Comparison of ENCODE assay signal across 1 cellular context in the genomic region with DNA sequence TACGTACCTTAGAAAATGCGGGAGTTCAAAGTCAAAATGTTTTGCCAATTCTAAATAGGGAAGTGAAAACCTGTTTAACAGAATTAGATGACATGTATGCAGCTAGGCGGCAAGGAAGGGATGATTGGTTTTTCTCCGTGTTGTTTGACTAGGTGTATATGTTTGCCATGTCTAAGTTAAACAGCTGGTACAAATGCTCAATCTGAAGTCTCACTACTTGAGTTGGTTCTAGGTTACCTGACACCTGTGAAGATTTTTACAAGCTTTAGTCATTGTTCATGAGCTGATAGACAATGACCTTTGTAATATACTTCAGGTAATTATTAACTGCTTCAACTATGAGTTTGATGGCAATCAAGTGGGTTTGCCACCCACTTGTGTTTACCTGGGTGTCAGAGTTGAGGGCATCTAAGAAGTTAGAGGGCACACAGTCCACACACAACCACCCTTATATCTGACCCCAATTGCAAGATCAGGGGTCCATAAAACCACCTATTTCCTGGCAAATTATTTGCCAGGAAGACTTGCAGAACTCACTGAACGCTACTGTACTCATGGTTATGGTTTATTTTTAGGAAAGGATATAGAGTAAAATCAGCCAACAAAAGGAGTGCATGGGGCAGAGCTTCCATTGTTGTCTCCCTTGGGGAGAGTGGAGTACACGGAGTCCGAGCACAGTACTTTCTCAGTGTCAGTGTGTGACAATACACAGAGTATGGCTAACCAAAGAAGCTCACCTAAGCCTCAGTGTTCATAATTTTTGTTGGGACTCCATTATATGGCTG.
TF ChIP-seq lines count a peak whose summit lies in the region.

No MANE protein-coding gene starts in this region.

TF ChIP-seq in HepG2, 621 proteins besides CTCF, POLR2A, EP300 and RAD21 (continued from another document and continues in another):
- TF ChIP-seq MAZ (IDR thresholded peaks at IDR 0.05; ENCODE audit: borderline replicate concordance, low read depth, low read length), result no peak
- TF ChIP-seq MAZ (CRISPR knock-in tag; IDR thresholded peaks at IDR 0.05; ENCODE audit: low read depth), result no peak
- TF ChIP-seq, protein P1, sequence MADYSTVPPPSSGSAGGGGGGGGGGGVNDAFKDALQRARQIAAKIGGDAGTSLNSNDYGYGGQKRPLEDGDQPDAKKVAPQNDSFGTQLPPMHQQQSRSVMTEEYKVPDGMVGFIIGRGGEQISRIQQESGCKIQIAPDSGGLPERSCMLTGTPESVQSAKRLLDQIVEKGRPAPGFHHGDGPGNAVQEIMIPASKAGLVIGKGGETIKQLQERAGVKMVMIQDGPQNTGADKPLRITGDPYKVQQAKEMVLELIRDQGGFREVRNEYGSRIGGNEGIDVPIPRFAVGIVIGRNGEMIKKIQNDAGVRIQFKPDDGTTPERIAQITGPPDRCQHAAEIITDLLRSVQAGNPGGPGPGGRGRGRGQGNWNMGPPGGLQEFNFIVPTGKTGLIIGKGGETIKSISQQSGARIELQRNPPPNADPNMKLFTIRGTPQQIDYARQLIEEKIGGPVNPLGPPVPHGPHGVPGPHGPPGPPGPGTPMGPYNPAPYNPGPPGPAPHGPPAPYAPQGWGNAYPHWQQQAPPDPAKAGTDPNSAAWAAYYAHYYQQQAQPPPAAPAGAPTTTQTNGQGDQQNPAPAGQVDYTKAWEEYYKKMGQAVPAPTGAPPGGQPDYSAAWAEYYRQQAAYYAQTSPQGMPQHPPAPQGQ (CRISPR knock-in tag; IDR thresholded peaks at IDR 0.05; ENCODE audit: borderline replicate concordance), result no peak
- TF ChIP-seq, protein P2, sequence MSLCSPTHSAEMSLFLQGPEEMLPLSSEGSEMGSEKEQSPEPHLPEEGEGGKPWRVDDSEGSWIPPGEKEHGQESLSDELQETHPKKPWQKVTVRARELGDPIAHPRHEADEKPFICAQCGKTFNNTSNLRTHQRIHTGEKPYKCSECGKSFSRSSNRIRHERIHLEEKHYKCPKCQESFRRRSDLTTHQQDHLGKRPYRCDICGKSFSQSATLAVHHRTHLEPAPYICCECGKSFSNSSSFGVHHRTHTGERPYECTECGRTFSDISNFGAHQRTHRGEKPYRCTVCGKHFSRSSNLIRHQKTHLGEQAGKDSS (CRISPR knock-in tag; IDR thresholded peaks at IDR 0.05; ENCODE audit: borderline replicate concordance, low read depth), result no peak
- no peak for TF ChIP-seq ZNF569 (CRISPR knock-in tag; IDR thresholded peaks at IDR 0.05; ENCODE audit: borderline replicate concordance)
- TF ChIP-seq MEIS1 (CRISPR knock-in tag; IDR thresholded peaks at IDR 0.05; ENCODE audit: borderline replicate concordance), result peak; percentile 21; the same call in 1 of the 2 replicates
- peak; percentile 48; the same call in 1 of the 2 replicates for TF ChIP-seq HMG20A (CRISPR knock-in tag; IDR thresholded peaks at IDR 0.05; ENCODE audit: borderline replicate concordance)
- no peak for TF ChIP-seq YY1 (IDR thresholded peaks at IDR 0.05; ENCODE audit: insufficient read depth, insufficient replicate concordance, low read depth, low read length)
- TF ChIP-seq, protein P3, sequence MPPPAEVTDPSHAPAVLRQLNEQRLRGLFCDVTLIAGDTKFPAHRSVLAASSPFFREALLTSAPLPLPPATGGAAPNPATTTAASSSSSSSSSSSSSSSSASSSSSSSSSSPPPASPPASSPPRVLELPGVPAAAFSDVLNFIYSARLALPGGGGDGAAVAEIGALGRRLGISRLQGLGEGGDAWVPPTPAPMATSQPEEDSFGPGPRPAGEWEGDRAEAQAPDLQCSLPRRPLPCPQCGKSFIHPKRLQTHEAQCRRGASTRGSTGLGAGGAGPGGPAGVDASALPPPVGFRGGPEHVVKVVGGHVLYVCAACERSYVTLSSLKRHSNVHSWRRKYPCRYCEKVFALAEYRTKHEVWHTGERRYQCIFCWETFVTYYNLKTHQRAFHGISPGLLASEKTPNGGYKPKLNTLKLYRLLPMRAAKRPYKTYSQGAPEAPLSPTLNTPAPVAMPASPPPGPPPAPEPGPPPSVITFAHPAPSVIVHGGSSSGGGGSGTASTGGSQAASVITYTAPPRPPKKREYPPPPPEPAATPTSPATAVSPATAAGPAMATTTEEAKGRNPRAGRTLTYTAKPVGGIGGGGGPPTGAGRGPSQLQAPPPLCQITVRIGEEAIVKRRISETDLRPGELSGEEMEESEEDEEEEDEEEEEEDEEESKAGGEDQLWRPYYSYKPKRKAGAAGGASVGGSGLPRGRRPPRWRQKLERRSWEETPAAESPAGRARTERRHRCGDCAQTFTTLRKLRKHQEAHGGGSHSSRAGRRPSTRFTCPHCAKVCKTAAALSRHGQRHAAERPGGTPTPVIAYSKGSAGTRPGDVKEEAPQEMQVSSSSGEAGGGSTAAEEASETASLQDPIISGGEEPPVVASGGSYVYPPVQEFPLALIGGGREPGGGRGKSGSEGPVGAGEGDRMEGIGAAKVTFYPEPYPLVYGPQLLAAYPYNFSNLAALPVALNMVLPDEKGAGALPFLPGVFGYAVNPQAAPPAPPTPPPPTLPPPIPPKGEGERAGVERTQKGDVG (CRISPR knock-in tag; IDR thresholded peaks at IDR 0.05; ENCODE audit: borderline replicate concordance), result no peak
- TF ChIP-seq JARID2 (CRISPR knock-in tag; IDR thresholded peaks at IDR 0.05; ENCODE audit: insufficient replicate concordance), result no peak
- TF ChIP-seq ZNF484 (CRISPR knock-in tag; IDR thresholded peaks at IDR 0.05; ENCODE audit: borderline replicate concordance, low read depth), result no peak
- 0 out of 2 replicates have a peak, but pooled peaks have one; percentile 20 for TF ChIP-seq HOXA3 (CRISPR knock-in tag; IDR thresholded peaks at IDR 0.05)
- peak; percentile 26; the same call in 1 of the 2 replicates for TF ChIP-seq NCOR1 (IDR thresholded peaks at IDR 0.05; ENCODE audit: borderline replicate concordance, low read length)
- no peak for TF ChIP-seq CREB1 (IDR thresholded peaks at IDR 0.05)
- peak; percentile 59; the same call in 1 of the 2 replicates for TF ChIP-seq CREB1 (CRISPR knock-in tag; IDR thresholded peaks at IDR 0.05)
- TF ChIP-seq, protein P4, sequence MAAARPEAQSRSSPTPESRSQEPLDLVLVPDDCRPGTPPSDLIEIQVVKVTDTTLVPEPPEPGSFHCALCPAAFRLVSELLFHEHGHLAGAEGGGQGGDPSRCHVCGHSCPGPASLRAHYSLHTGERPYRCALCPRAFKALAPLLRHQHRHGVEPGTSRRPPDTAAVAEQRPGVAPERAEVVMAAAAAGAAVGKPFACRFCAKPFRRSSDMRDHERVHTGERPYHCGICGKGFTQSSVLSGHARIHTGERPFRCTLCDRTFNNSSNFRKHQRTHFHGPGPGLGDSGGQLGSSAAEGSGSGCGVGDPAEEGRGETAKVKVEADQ (CRISPR knock-in tag; IDR thresholded peaks at IDR 0.05; ENCODE audit: borderline replicate concordance), result no peak
- TF ChIP-seq, protein P5, sequence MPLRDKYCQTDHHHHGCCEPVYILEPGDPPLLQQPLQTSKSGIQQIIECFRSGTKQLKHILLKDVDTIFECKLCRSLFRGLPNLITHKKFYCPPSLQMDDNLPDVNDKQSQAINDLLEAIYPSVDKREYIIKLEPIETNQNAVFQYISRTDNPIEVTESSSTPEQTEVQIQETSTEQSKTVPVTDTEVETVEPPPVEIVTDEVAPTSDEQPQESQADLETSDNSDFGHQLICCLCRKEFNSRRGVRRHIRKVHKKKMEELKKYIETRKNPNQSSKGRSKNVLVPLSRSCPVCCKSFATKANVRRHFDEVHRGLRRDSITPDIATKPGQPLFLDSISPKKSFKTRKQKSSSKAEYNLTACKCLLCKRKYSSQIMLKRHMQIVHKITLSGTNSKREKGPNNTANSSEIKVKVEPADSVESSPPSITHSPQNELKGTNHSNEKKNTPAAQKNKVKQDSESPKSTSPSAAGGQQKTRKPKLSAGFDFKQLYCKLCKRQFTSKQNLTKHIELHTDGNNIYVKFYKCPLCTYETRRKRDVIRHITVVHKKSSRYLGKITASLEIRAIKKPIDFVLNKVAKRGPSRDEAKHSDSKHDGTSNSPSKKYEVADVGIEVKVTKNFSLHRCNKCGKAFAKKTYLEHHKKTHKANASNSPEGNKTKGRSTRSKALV (CRISPR knock-in tag; IDR thresholded peaks at IDR 0.05), result no peak
- TF ChIP-seq, protein P6, sequence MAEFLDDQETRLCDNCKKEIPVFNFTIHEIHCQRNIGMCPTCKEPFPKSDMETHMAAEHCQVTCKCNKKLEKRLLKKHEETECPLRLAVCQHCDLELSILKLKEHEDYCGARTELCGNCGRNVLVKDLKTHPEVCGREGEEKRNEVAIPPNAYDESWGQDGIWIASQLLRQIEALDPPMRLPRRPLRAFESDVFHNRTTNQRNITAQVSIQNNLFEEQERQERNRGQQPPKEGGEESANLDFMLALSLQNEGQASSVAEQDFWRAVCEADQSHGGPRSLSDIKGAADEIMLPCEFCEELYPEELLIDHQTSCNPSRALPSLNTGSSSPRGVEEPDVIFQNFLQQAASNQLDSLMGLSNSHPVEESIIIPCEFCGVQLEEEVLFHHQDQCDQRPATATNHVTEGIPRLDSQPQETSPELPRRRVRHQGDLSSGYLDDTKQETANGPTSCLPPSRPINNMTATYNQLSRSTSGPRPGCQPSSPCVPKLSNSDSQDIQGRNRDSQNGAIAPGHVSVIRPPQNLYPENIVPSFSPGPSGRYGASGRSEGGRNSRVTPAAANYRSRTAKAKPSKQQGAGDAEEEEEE (CRISPR knock-in tag; IDR thresholded peaks at IDR 0.05; ENCODE audit: borderline replicate concordance), result no peak
- no peak for TF ChIP-seq TARDBP (CRISPR knock-in tag; IDR thresholded peaks at IDR 0.05)
- no peak for TF ChIP-seq DNMT3B (CRISPR knock-in tag; conservative IDR thresholded peaks at IDR 0.05)
- TF ChIP-seq, protein P7, sequence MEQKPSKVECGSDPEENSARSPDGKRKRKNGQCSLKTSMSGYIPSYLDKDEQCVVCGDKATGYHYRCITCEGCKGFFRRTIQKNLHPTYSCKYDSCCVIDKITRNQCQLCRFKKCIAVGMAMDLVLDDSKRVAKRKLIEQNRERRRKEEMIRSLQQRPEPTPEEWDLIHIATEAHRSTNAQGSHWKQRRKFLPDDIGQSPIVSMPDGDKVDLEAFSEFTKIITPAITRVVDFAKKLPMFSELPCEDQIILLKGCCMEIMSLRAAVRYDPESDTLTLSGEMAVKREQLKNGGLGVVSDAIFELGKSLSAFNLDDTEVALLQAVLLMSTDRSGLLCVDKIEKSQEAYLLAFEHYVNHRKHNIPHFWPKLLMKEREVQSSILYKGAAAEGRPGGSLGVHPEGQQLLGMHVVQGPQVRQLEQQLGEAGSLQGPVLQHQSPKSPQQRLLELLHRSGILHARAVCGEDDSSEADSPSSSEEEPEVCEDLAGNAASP (CRISPR knock-in tag; IDR thresholded peaks at IDR 0.05; ENCODE audit: borderline replicate concordance), result peak; percentile 32; the same call in 1 of the 2 replicates
- TF ChIP-seq CBX1 (IDR thresholded peaks at IDR 0.05; ENCODE audit: low read depth), result no peak
- TF ChIP-seq TCF7 (IDR thresholded peaks at IDR 0.05; ENCODE audit: low read depth), result peak; percentile 46
- no peak for TF ChIP-seq ARNTL (CRISPR knock-in tag; IDR thresholded peaks at IDR 0.05)
- TF ChIP-seq, protein P8, sequence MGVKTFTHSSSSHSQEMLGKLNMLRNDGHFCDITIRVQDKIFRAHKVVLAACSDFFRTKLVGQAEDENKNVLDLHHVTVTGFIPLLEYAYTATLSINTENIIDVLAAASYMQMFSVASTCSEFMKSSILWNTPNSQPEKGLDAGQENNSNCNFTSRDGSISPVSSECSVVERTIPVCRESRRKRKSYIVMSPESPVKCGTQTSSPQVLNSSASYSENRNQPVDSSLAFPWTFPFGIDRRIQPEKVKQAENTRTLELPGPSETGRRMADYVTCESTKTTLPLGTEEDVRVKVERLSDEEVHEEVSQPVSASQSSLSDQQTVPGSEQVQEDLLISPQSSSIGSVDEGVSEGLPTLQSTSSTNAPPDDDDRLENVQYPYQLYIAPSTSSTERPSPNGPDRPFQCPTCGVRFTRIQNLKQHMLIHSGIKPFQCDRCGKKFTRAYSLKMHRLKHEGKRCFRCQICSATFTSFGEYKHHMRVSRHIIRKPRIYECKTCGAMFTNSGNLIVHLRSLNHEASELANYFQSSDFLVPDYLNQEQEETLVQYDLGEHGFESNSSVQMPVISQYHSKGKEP (CRISPR knock-in tag; IDR thresholded peaks at IDR 0.05), result no peak
- TF ChIP-seq, protein P9, sequence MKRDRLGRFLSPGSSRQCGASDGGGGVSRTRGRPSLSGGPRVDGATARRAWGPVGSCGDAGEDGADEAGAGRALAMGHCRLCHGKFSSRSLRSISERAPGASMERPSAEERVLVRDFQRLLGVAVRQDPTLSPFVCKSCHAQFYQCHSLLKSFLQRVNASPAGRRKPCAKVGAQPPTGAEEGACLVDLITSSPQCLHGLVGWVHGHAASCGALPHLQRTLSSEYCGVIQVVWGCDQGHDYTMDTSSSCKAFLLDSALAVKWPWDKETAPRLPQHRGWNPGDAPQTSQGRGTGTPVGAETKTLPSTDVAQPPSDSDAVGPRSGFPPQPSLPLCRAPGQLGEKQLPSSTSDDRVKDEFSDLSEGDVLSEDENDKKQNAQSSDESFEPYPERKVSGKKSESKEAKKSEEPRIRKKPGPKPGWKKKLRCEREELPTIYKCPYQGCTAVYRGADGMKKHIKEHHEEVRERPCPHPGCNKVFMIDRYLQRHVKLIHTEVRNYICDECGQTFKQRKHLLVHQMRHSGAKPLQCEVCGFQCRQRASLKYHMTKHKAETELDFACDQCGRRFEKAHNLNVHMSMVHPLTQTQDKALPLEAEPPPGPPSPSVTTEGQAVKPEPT (CRISPR knock-in tag; IDR thresholded peaks at IDR 0.05; ENCODE audit: low read depth), result no peak
- TF ChIP-seq HDAC2 (CRISPR knock-in tag; IDR thresholded peaks at IDR 0.05), result 0 out of 2 replicates have a peak, but pooled peaks have one; percentile 20
- TF ChIP-seq, protein P10, sequence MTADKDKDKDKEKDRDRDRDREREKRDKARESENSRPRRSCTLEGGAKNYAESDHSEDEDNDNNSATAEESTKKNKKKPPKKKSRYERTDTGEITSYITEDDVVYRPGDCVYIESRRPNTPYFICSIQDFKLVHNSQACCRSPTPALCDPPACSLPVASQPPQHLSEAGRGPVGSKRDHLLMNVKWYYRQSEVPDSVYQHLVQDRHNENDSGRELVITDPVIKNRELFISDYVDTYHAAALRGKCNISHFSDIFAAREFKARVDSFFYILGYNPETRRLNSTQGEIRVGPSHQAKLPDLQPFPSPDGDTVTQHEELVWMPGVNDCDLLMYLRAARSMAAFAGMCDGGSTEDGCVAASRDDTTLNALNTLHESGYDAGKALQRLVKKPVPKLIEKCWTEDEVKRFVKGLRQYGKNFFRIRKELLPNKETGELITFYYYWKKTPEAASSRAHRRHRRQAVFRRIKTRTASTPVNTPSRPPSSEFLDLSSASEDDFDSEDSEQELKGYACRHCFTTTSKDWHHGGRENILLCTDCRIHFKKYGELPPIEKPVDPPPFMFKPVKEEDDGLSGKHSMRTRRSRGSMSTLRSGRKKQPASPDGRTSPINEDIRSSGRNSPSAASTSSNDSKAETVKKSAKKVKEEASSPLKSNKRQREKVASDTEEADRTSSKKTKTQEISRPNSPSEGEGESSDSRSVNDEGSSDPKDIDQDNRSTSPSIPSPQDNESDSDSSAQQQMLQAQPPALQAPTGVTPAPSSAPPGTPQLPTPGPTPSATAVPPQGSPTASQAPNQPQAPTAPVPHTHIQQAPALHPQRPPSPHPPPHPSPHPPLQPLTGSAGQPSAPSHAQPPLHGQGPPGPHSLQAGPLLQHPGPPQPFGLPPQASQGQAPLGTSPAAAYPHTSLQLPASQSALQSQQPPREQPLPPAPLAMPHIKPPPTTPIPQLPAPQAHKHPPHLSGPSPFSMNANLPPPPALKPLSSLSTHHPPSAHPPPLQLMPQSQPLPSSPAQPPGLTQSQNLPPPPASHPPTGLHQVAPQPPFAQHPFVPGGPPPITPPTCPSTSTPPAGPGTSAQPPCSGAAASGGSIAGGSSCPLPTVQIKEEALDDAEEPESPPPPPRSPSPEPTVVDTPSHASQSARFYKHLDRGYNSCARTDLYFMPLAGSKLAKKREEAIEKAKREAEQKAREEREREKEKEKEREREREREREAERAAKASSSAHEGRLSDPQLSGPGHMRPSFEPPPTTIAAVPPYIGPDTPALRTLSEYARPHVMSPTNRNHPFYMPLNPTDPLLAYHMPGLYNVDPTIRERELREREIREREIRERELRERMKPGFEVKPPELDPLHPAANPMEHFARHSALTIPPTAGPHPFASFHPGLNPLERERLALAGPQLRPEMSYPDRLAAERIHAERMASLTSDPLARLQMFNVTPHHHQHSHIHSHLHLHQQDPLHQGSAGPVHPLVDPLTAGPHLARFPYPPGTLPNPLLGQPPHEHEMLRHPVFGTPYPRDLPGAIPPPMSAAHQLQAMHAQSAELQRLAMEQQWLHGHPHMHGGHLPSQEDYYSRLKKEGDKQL (CRISPR knock-in tag; IDR thresholded peaks at IDR 0.05; ENCODE audit: low read depth), result no peak
